ENCODE assay signal across 22 cellular contexts in genomic region chr17:58383892-58384462, GRCh38. TPM values are rescaled to one million over a fixed set of nuclear protein-coding genes. Genes with fewer than 3 reads are reported as not detected.
DNase-seq lines count a peak whose midpoint lies in the region; ATAC-seq, FAIRE-seq and TF ChIP-seq lines count a peak whose summit lies in the region.
"Had no signal": no experiment of that assay in that cellular context is flagged by ENCODE, and none has a peak within 500 bp of the region (broad histone marks: within the 10 kb centered on the region; RNA-seq: fewer than 3 reads in every experiment).

No MANE protein-coding gene starts in this region.

- H4K20me1 ChIP-seq in HCT116 (ENCODE audit: insufficient read depth) (no peaks in the 10 kb centered on the region), astrocyte (ENCODE audit: insufficient read depth, low read length) (no peaks in the 10 kb centered on the region), HepG2 (ENCODE audit: insufficient read depth, low read length) (no peaks in the 10 kb centered on the region)

- TF ChIP-seq RAD21 in HCT116 (IDR thresholded peaks at IDR 0.05; ENCODE audit: low read depth) (no peak), HepG2 (CRISPR knock-in tag; IDR thresholded peaks at IDR 0.05) (no peak)

- H3K4me2 ChIP-seq in HCT116 (ENCODE audit: low read length) (peak overlapping the region; percentile 27), astrocyte (ENCODE audit: low read length) (no peak overlapping the region), HepG2 (ENCODE audit: low read depth, low read length) (peak overlapping the region; percentile 32)

- H3K79me2 ChIP-seq in HCT116 (ENCODE audit: insufficient read depth, low read length) = peaks cover 100% of the 10 kb centered on the region
- no peaks in the 10 kb centered on the region for H3K79me2 ChIP-seq in astrocyte (ENCODE audit: insufficient read depth, low read length)
- peaks cover 98% of the 10 kb centered on the region for H3K79me2 ChIP-seq in HepG2 (ENCODE audit: insufficient read depth, low read length)

- H3K4me1 Mint-ChIP-seq in astrocyte (ENCODE audit: low read depth, unreplicated experiment) (peaks cover 26% of the 10 kb centered on the region), progenitor cell of endocrine pancreas (ENCODE audit: low read depth) (peaks cover 69% of the 10 kb centered on the region)

- POLR2A ChIA-PET in HCT116 (lab: Charles Lee) = interaction anchor here (0.6 to 3.1 kb wide), 4 partner anchors 11 to 247 kb away, joined by 3 to 11 read pairs (median 4); partner anchors contain the start of genes RNF43 and SUPT4H1
- POLR2A ChIA-PET in HepG2 (lab: Yijun Ruan, JAX) = interaction anchor here (0.5 to 9.7 kb wide), 14 partner anchors 6 to 62 kb away, joined by 3 to 458 read pairs (median 10); partner anchors contain the start of genes RNF43 and SUPT4H1

- H3K27ac Mint-ChIP-seq in astrocyte (ENCODE audit: unreplicated experiment) = peak overlapping the region; percentile 36
- H3K27ac Mint-ChIP-seq in progenitor cell of endocrine pancreas = peak overlapping the region; percentile 92
- H3K27ac Mint-ChIP-seq: activated CD4-positive, alpha-beta T cell treated with anti-CD3 and anti-CD28 coated beads, Interleukin-2, amount 10 ng/mL, durations not matched to agents 7 days and 5 days; activated naive CD8-positive, alpha-beta T cell treated with anti-CD3 and anti-CD28 coated beads for 36 hours; activated T-helper 17 cell treated with anti-CD3 and anti-CD28 coated beads, Interleukin-2, amount 50 U/mL, for 72 hours had no signal

- no peak for FAIRE-seq in astrocyte (lab: Jason Lieb, UNC)
- no peak for FAIRE-seq in HepG2 (lab: Jason Lieb, UNC)
- FAIRE-seq: colon had no signal

- peaks cover 89 to 100% of the 10 kb centered on the region in 2 experiments for H3K4me1 ChIP-seq in HCT116 (ENCODE audit: control insufficient read depth in 1 of 2, insufficient read depth in 2 of 2, low read length in 2 of 2)
- H3K4me1 ChIP-seq in astrocyte (ENCODE audit: insufficient read depth, low read length) = no peaks in the 10 kb centered on the region
- H3K4me1 ChIP-seq in HepG2 (ENCODE audit: insufficient read depth, low read length) = peaks cover 100% of the 10 kb centered on the region

- TF ChIP-seq CTCF in HCT116 (IDR thresholded peaks at IDR 0.05 in 2 of 3, conservative IDR thresholded peaks at IDR 0.05 in 1 of 3; ENCODE audit: borderline replicate concordance in 1 of 3, insufficient read depth in 1 of 3, low read depth in 2 of 3, low read length in 2 of 3) (no peak), astrocyte (IDR thresholded peaks at IDR 0.05; ENCODE audit: insufficient read depth, low read depth, low read length) (no peak), HepG2 (CRISPR knock-in tag; IDR thresholded peaks at IDR 0.05) (no peak), progenitor cell of endocrine pancreas (IDR thresholded peaks at IDR 0.05; ENCODE audit: unreplicated experiment) (no peak)

- H3K36me3 Mint-ChIP-seq in astrocyte (ENCODE audit: low read depth, unreplicated experiment) (no peaks in the 10 kb centered on the region), progenitor cell of endocrine pancreas (ENCODE audit: insufficient read depth) (no peaks in the 10 kb centered on the region)

- H3K9ac ChIP-seq in HCT116 (ENCODE audit: low read length) (no peak overlapping the region), astrocyte (ENCODE audit: low read length) (no peak overlapping the region), HepG2 (ENCODE audit: insufficient read depth, low read depth, low read length) (peak overlapping the region; percentile 72)

- no peak overlapping the region for H3K4me3 ChIP-seq in HCT116 (replicated peaks in 1 of 2; ENCODE audit: low read depth in 1 of 2, low read length in 2 of 2)
- no peak overlapping the region for H3K4me3 ChIP-seq in astrocyte (ENCODE audit: insufficient read depth, low read depth, low read length)
- H3K4me3 ChIP-seq in HepG2 (replicated peaks in 1 of 3; ENCODE audit: insufficient read depth in 1 of 3, low read depth in 2 of 3, low read length in 3 of 3) = peak overlapping the region in 1 of 3 experiments; percentile 10; a peak in 1 of 6 replicates
- H3K4me3 ChIP-seq in H7 (ENCODE audit: insufficient read depth, low read depth, low read length) = no peak overlapping the region
- H3K4me3 ChIP-seq: mucosa of descending colon, vagina had no signal

- BruUV-seq in HCT116 (replicated peaks; lab: Mats Ljungman, UMichigan) = no TSS peak
- BruUV-seq in HepG2 (replicated peaks; lab: Mats Ljungman, UMichigan) = no TSS peak

- intact Hi-C loops in HCT116 (cut with micrococcal nuclease) = no loop called here
- intact Hi-C loops in HepG2 (cut with micrococcal nuclease; ENCODE audit: unreplicated experiment) = no loop called here

- H3K27ac ChIP-seq in HCT116 (ENCODE audit: low read depth, low read length) (peak overlapping the region; percentile 45), astrocyte (ENCODE audit: low read depth, low read length) (no peak overlapping the region), HepG2 (ENCODE audit: extremely low read length, insufficient read depth, low read length) (peak overlapping the region; percentile 93)
- H3K27ac ChIP-seq: vagina had no signal

- H3K9me3 Mint-ChIP-seq in astrocyte (ENCODE audit: unreplicated experiment) (no peaks in the 10 kb centered on the region), progenitor cell of endocrine pancreas (ENCODE audit: low read depth) (no peaks in the 10 kb centered on the region)
- H3K9me3 Mint-ChIP-seq: activated CD4-positive, alpha-beta T cell treated with anti-CD3 and anti-CD28 coated beads, Interleukin-2, amount 10 ng/mL, durations not matched to agents 7 days and 5 days; activated naive CD8-positive, alpha-beta T cell treated with anti-CD3 and anti-CD28 coated beads for 36 hours; activated T-helper 17 cell treated with anti-CD3 and anti-CD28 coated beads, Interleukin-2, amount 50 U/mL, for 72 hours had no signal

- H3K27me3 ChIP-seq in HCT116 (ENCODE audit: insufficient read depth, low read length) = no peaks in the 10 kb centered on the region
- peaks cover 12% of the 10 kb centered on the region for H3K27me3 ChIP-seq in astrocyte (ENCODE audit: insufficient read depth, low read length)
- H3K27me3 ChIP-seq in HepG2 (ENCODE audit: control insufficient read depth in 1 of 2, insufficient read depth in 2 of 2, low read length in 2 of 2) = no peaks in the 10 kb centered on the region
- H3K27me3 ChIP-seq in H7 (ENCODE audit: control insufficient read depth, insufficient read depth, low read length) = no peaks in the 10 kb centered on the region
- H3K27me3 ChIP-seq: vagina had no signal

- CTCF ChIA-PET in HCT116 (lab: Charles Lee) = no interaction called here
- CTCF ChIA-PET in HepG2 (lab: Yijun Ruan, JAX; ENCODE audit: low intra/inter-chr PET ratio, low total read pairs) = no interaction called here

- DNase-seq in HCT116 (ENCODE audit: low read depth, low spot score) (no peak), astrocyte (ENCODE audit: low read depth) (no peak), HepG2 (ENCODE audit: low spot score) (peak; percentile 94), progenitor cell of endocrine pancreas (ENCODE audit: low spot score, unreplicated experiment) (no peak), H7 (no peak), A172 (ENCODE audit: low spot score) (no peak)
- DNase-seq: activated CD4-positive, alpha-beta T cell treated with anti-CD3 and anti-CD28 coated beads, Interleukin-2, amount 10 ng/mL, durations not matched to agents 7 days and 5 days; activated naive CD8-positive, alpha-beta T cell treated with anti-CD3 and anti-CD28 coated beads for 36 hours; DMS79; left colon; mucosa of descending colon; NCI-H187; NCI-H774; Right ventricle myocardium superior; stimulated activated CD4-positive, alpha-beta T cell treated with anti-CD3 and anti-CD28 coated beads, Interleukin-1b, Interleukin-23, amount 100 ng/mL, for 48 hours had no signal

- H2AFZ ChIP-seq in HCT116 (ENCODE audit: low read depth, low read length, poor library complexity, severe bottlenecking) = no peak overlapping the region
- H2AFZ ChIP-seq in astrocyte (ENCODE audit: low read depth, low read length) = no peak overlapping the region
- no peak overlapping the region for H2AFZ ChIP-seq in HepG2 (ENCODE audit: low read length)

- no peak for TF ChIP-seq POLR2A in HCT116 (IDR thresholded peaks at IDR 0.05; ENCODE audit: borderline replicate concordance, extremely low read depth, insufficient read depth, insufficient read length)
- TF ChIP-seq POLR2A in HepG2 (IDR thresholded peaks at IDR 0.05; ENCODE audit: insufficient read depth in 1 of 2, low read depth in 2 of 2, low read length in 2 of 2) = no peak

- H3K27me3 Mint-ChIP-seq in astrocyte (ENCODE audit: low read depth, unreplicated experiment) = no peaks in the 10 kb centered on the region
- H3K27me3 Mint-ChIP-seq in progenitor cell of endocrine pancreas = no peaks in the 10 kb centered on the region
- H3K27me3 Mint-ChIP-seq: activated CD4-positive, alpha-beta T cell treated with anti-CD3 and anti-CD28 coated beads, Interleukin-2, amount 10 ng/mL, durations not matched to agents 7 days and 5 days; activated naive CD8-positive, alpha-beta T cell treated with anti-CD3 and anti-CD28 coated beads for 36 hours; activated T-helper 17 cell treated with anti-CD3 and anti-CD28 coated beads, Interleukin-2, amount 50 U/mL, for 72 hours had no signal

- TF ChIP-seq EP300 in HepG2 (IDR thresholded peaks at IDR 0.05; ENCODE audit: low read depth in 2 of 2, low read length in 2 of 2) (peak in 1 of 2 experiments; percentile 89; a peak in 2 of 4 replicates), HepG2 (CRISPR knock-in tag; IDR thresholded peaks at IDR 0.05; ENCODE audit: borderline replicate concordance) (peak; percentile 62; the same call in 1 of the 2 replicates)

- H3K4me3 Mint-ChIP-seq in astrocyte (ENCODE audit: unreplicated experiment) (no peak overlapping the region), progenitor cell of endocrine pancreas (ENCODE audit: low read depth) (no peak overlapping the region)
- H3K4me3 Mint-ChIP-seq: activated CD4-positive, alpha-beta T cell treated with anti-CD3 and anti-CD28 coated beads, Interleukin-2, amount 10 ng/mL, durations not matched to agents 7 days and 5 days; activated naive CD8-positive, alpha-beta T cell treated with anti-CD3 and anti-CD28 coated beads for 36 hours; activated T-helper 17 cell treated with anti-CD3 and anti-CD28 coated beads, Interleukin-2, amount 50 U/mL, for 72 hours had no signal

- H3K9me3 ChIP-seq in HCT116 (ENCODE audit: control insufficient read depth in 1 of 2, insufficient read depth in 1 of 2, low read depth in 1 of 2, low read length in 2 of 2) (no peaks in the 10 kb centered on the region), astrocyte (ENCODE audit: insufficient read depth, low read depth, low read length) (no peaks in the 10 kb centered on the region), HepG2 (ENCODE audit: low read length) (no peaks in the 10 kb centered on the region)
- H3K9me3 ChIP-seq: mucosa of descending colon, vagina had no signal

- RAD21 ChIA-PET in HCT116 (lab: Charles Lee; ENCODE audit: low non-redundant PET in 1 of 2, low total read pairs in 2 of 2, uncharacterized antibody in 2 of 2, unreplicated experiment in 2 of 2) = interaction anchor here in 1 of 2 experiments (1.1 kb wide), 1 partner anchor 55 kb away, joined by 3 read pairs; no protein-coding TSS in a partner anchor

- H3K36me3 ChIP-seq in HCT116 (ENCODE audit: control insufficient read depth in 1 of 2, insufficient read depth in 2 of 2, low read length in 2 of 2) (peaks cover 0 to 7% of the 10 kb centered on the region in 2 experiments; a peak in 1 of 4 replicates), astrocyte (ENCODE audit: insufficient read depth, low read length) (no peaks in the 10 kb centered on the region), HepG2 (replicated peaks in 1 of 2; ENCODE audit: control insufficient read depth in 1 of 2, insufficient read depth in 2 of 2, low read length in 2 of 2) (peaks cover 9 to 28% of the 10 kb centered on the region in 2 experiments), H7 (replicated peaks; ENCODE audit: control insufficient read depth, insufficient read depth, low read length) (no peaks in the 10 kb centered on the region)
- H3K36me3 ChIP-seq: vagina had no signal

- peak; percentile 56 for ATAC-seq in HCT116
- peak; percentile 67 for ATAC-seq in HepG2
- no peak for ATAC-seq in HG02759 (IDR thresholded peaks at IDR 0.05; ENCODE audit: unreplicated experiment)
- ATAC-seq: activated T-helper 17 cell treated with anti-CD3 and anti-CD28 coated beads, Interleukin-2, amount 50 U/mL, for 72 hours; left colon; mucosa of descending colon had no signal

- in situ Hi-C loops in HepG2 (cut with HindIII; ENCODE audit: extremely low pct_ligation_motif_present, low pct_unique_long_range_greater_than_20kb) = no loop called here

- WGBS in HepG2 (ENCODE audit: low lambda C conversion rate) = 48% methylated on average over 4 of the region's 4 CpGs

- H3K9me2 ChIP-seq in HCT116 (ENCODE audit: insufficient read depth) = no peaks in the 10 kb centered on the region

RNA-seq across cellular contexts. Expression of gene SUPT4H1, which starts 32.0 kb away (rescaled TPM):
- 118 TPM for total RNA-seq in HCT116 (2021; ENCODE audit: unreplicated experiment)
- 121 and 141 TPM in 2 replicates for polyA plus RNA-seq in HCT116 (2012)
- total RNA-seq in astrocyte = 97.1 and 108 TPM in 2 replicates
- 155 and 252 TPM in 2 replicates for total RNA-seq in HepG2 (2016; rRNA removed; fragmentation: Illumina TruSeq; extraction: Trizol)
- total RNA-seq in HepG2 (2016; cell fraction: cytosol; rRNA removed; fragmentation: Illumina TruSeq; extraction: Trizol; ENCODE audit: low read depth) = 72.2 and 76.4 TPM in 2 replicates
- total RNA-seq in HepG2 (2016; cell fraction: insoluble cytoplasmic fraction; rRNA removed; fragmentation: Illumina TruSeq; extraction: Trizol) = 169 and 290 TPM in 2 replicates
- total RNA-seq in HepG2 (2016; cell fraction: membrane; rRNA removed; fragmentation: Illumina TruSeq; extraction: Trizol) = 130 and 134 TPM in 2 replicates
- total RNA-seq in HepG2 (2016; cell fraction: nucleus; rRNA removed; fragmentation: Illumina TruSeq; extraction: Trizol) = 74.4 and 75.7 TPM in 2 replicates
- 231 and 244 TPM in 2 replicates for polyA plus RNA-seq in HepG2 (2011; rRNA removed)
- polyA plus RNA-seq in HepG2 (2011; cell fraction: cytosol; rRNA removed) = 148 and 229 TPM in 2 replicates
- polyA plus RNA-seq in HepG2 (2011; cell fraction: nucleus; rRNA removed) = 65.5 and 71.0 TPM in 2 replicates
- 227 and 249 TPM in 2 replicates for polyA plus RNA-seq in HepG2 (2012)
- 105 and 107 TPM in 2 replicates for polyA plus RNA-seq in HepG2 (2016; cell fraction: cytosol; fragmentation: Illumina TruSeq; extraction: Trizol; ENCODE audit: low read depth)
- 309 and 341 TPM in 2 replicates for polyA plus RNA-seq in HepG2 (2016; cell fraction: insoluble cytoplasmic fraction; fragmentation: Illumina TruSeq; extraction: Trizol; ENCODE audit: low read depth)
- 144 and 156 TPM in 2 replicates for polyA plus RNA-seq in HepG2 (2016; cell fraction: membrane; fragmentation: Illumina TruSeq; extraction: Trizol; ENCODE audit: low read depth)
- 164 and 191 TPM in 2 replicates for polyA plus RNA-seq in HepG2 (2016; cell fraction: nucleus; fragmentation: Illumina TruSeq; extraction: Trizol; ENCODE audit: insufficient read depth, low read depth)
- polyA minus RNA-seq in HepG2 (2011; rRNA and poly(A)+ RNA removed; ENCODE audit: low replicate concordance) = 68.7 and 109 TPM in 2 replicates
- polyA minus RNA-seq in HepG2 (2011; cell fraction: cytosol; rRNA and poly(A)+ RNA removed) = 45.1 and 56.8 TPM in 2 replicates
- polyA minus RNA-seq in HepG2 (2011; cell fraction: nucleus; rRNA and poly(A)+ RNA removed) = 51.9 and 61.5 TPM in 2 replicates
- total RNA-seq in progenitor cell of endocrine pancreas = 89.6 and 95.7 TPM in 2 replicates
- 88.8 and 91.6 TPM in 2 replicates for total RNA-seq in H7 (2014; rRNA removed; shearing (Covaris generic))
- total RNA-seq in A172 (2014; rRNA removed; shearing (Covaris generic)) = 76.1 and 161 TPM in 2 replicates

RNA-seq across cellular contexts. Expression of gene RNF43, which starts 33.4 kb away (rescaled TPM):
- total RNA-seq in HCT116 (2021; ENCODE audit: unreplicated experiment) = 42.2 TPM
- polyA plus RNA-seq in HCT116 (2012) = 21.7 and 27.6 TPM in 2 replicates
- 1.2 TPM in 2 replicates for total RNA-seq in astrocyte
- 51.4 and 53.4 TPM in 2 replicates for total RNA-seq in HepG2 (2016; rRNA removed; fragmentation: Illumina TruSeq; extraction: Trizol)
- total RNA-seq in HepG2 (2016; cell fraction: cytosol; rRNA removed; fragmentation: Illumina TruSeq; extraction: Trizol; ENCODE audit: low read depth) = 10.8 and 11.5 TPM in 2 replicates
- 41.4 and 52.0 TPM in 2 replicates for total RNA-seq in HepG2 (2016; cell fraction: insoluble cytoplasmic fraction; rRNA removed; fragmentation: Illumina TruSeq; extraction: Trizol)
- 25.5 and 28.6 TPM in 2 replicates for total RNA-seq in HepG2 (2016; cell fraction: membrane; rRNA removed; fragmentation: Illumina TruSeq; extraction: Trizol)
- 113 and 134 TPM in 2 replicates for total RNA-seq in HepG2 (2016; cell fraction: nucleus; rRNA removed; fragmentation: Illumina TruSeq; extraction: Trizol)
- 29.3 and 31.0 TPM in 2 replicates for polyA plus RNA-seq in HepG2 (2011; rRNA removed)
- polyA plus RNA-seq in HepG2 (2011; cell fraction: cytosol; rRNA removed) = 18.3 and 25.7 TPM in 2 replicates
- polyA plus RNA-seq in HepG2 (2011; cell fraction: nucleus; rRNA removed) = 81.6 and 101 TPM in 2 replicates
- 35.6 and 44.8 TPM in 2 replicates for polyA plus RNA-seq in HepG2 (2012)
- 2.5 and 3.4 TPM in 2 replicates for polyA plus RNA-seq in HepG2 (2016; cell fraction: cytosol; fragmentation: Illumina TruSeq; extraction: Trizol; ENCODE audit: low read depth)
- polyA plus RNA-seq in HepG2 (2016; cell fraction: insoluble cytoplasmic fraction; fragmentation: Illumina TruSeq; extraction: Trizol; ENCODE audit: low read depth) = 29.8 and 38.5 TPM in 2 replicates
- 10.3 and 11.3 TPM in 2 replicates for polyA plus RNA-seq in HepG2 (2016; cell fraction: membrane; fragmentation: Illumina TruSeq; extraction: Trizol; ENCODE audit: low read depth)
- polyA plus RNA-seq in HepG2 (2016; cell fraction: nucleus; fragmentation: Illumina TruSeq; extraction: Trizol; ENCODE audit: insufficient read depth, low read depth) = 110 and 118 TPM in 2 replicates
- 0.12 and 47.2 TPM in 2 replicates for polyA minus RNA-seq in HepG2 (2011; rRNA and poly(A)+ RNA removed; ENCODE audit: low replicate concordance)
- polyA minus RNA-seq in HepG2 (2011; cell fraction: cytosol; rRNA and poly(A)+ RNA removed) = 17.4 and 23.6 TPM in 2 replicates
- 134 and 180 TPM in 2 replicates for polyA minus RNA-seq in HepG2 (2011; cell fraction: nucleus; rRNA and poly(A)+ RNA removed)
- 18.7 and 19.2 TPM in 2 replicates for total RNA-seq in progenitor cell of endocrine pancreas
- total RNA-seq in H7 (2014; rRNA removed; shearing (Covaris generic)) = 0.62 and 1.3 TPM in 2 replicates
- total RNA-seq in A172 (2014; rRNA removed; shearing (Covaris generic)) = not detected in 2 replicates
- total RNA-seq: glomerular endothelial cell, skeletal muscle tissue had no signal

RNA-seq across cellular contexts. Expression of gene TSPOAP1, which starts 55.4 kb away (rescaled TPM):
- total RNA-seq in HCT116 (2021; ENCODE audit: unreplicated experiment) (0.27 TPM), astrocyte (0.60 and 0.79 TPM in 2 replicates), HepG2 (2016; rRNA removed; fragmentation: Illumina TruSeq; extraction: Trizol) (not detected in 2 replicates), progenitor cell of endocrine pancreas (101 and 105 TPM in 2 replicates)
- polyA plus RNA-seq in HCT116 (2012) = 0.05 TPM in 1 of 2 replicates, not detected in the other
- total RNA-seq in HepG2 (2016; cell fraction: cytosol; rRNA removed; fragmentation: Illumina TruSeq; extraction: Trizol; ENCODE audit: low read depth) = not detected in 2 replicates
- total RNA-seq in HepG2 (2016; cell fraction: insoluble cytoplasmic fraction; rRNA removed; fragmentation: Illumina TruSeq; extraction: Trizol) = not detected in 2 replicates
- not detected in 2 replicates for total RNA-seq in HepG2 (2016; cell fraction: membrane; rRNA removed; fragmentation: Illumina TruSeq; extraction: Trizol)
- total RNA-seq in HepG2 (2016; cell fraction: nucleus; rRNA removed; fragmentation: Illumina TruSeq; extraction: Trizol) = not detected in 2 replicates
- 0.25 TPM in 1 of 2 replicates, not detected in the other for polyA plus RNA-seq in HepG2 (2011; rRNA removed)
- 0.03 TPM in 1 of 2 replicates, not detected in the other for polyA plus RNA-seq in HepG2 (2011; cell fraction: cytosol; rRNA removed)
- 0.09 and 0.50 TPM in 2 replicates for polyA plus RNA-seq in HepG2 (2011; cell fraction: nucleus; rRNA removed)
- 0.03 TPM in 1 of 2 replicates, not detected in the other for polyA plus RNA-seq in HepG2 (2012)
- polyA plus RNA-seq in HepG2 (2016; cell fraction: cytosol; fragmentation: Illumina TruSeq; extraction: Trizol; ENCODE audit: low read depth) = not detected in 2 replicates
- polyA plus RNA-seq in HepG2 (2016; cell fraction: insoluble cytoplasmic fraction; fragmentation: Illumina TruSeq; extraction: Trizol; ENCODE audit: low read depth) = not detected in 2 replicates
- polyA plus RNA-seq in HepG2 (2016; cell fraction: membrane; fragmentation: Illumina TruSeq; extraction: Trizol; ENCODE audit: low read depth) = not detected in 2 replicates
- polyA plus RNA-seq in HepG2 (2016; cell fraction: nucleus; fragmentation: Illumina TruSeq; extraction: Trizol; ENCODE audit: insufficient read depth, low read depth) = not detected in 2 replicates
- polyA minus RNA-seq in HepG2 (2011; rRNA and poly(A)+ RNA removed; ENCODE audit: low replicate concordance) = 0.26 TPM in 1 of 2 replicates, not detected in the other
- not detected in 2 replicates for polyA minus RNA-seq in HepG2 (2011; cell fraction: cytosol; rRNA and poly(A)+ RNA removed)
- under 0.01 TPM in 1 of 2 replicates, not detected in the other for polyA minus RNA-seq in HepG2 (2011; cell fraction: nucleus; rRNA and poly(A)+ RNA removed)
- total RNA-seq in H7 (2014; rRNA removed; shearing (Covaris generic)) = 4.2 and 11.6 TPM in 2 replicates
- not detected in 2 replicates for total RNA-seq in A172 (2014; rRNA removed; shearing (Covaris generic))
- total RNA-seq: pulmonary artery endothelial cell had no signal

Comparison
In these comparisons a context has a peak if more than half of its experiments do, and no peak if none do; other contexts are left out.
1. Of the 20 proteins assayed by ChIP-seq in both HepG2 and HCT116: peak only in HepG2: ELF1; only in HCT116: none; in both: none; in neither: 19.